Comparison of ENCODE assay signal across 16 cellular contexts in genomic region chr20:58417418-58417817, GRCh38.
"Had no signal": no experiment of that assay in that cellular context is flagged by ENCODE, and none has a peak within 500 bp of the region (broad histone marks: within the 10 kb centered on the region; RNA-seq: fewer than 3 reads in every experiment).

No MANE protein-coding gene starts in this region.

- H3K27me3 Mint-ChIP-seq: brain had no signal

- H3K4me3 Mint-ChIP-seq: activated T-helper 1 cell treated with anti-CD3 and anti-CD28 coated beads, Interleukin-12 subunit alpha, Interleukin-12 subunit beta, Interleukin-2, Interleukin-4 antibody, amounts not matched to agents 30 ng/mL and 10 ng/mL and 1 ng/mL, durations not matched to agents 14 hours and 24 hours and 36 hours; brain; nephron had no signal

- H3K27me3 ChIP-seq: upper lobe of right lung had no signal

- H3K9me3 Mint-ChIP-seq: activated T-helper 1 cell treated with anti-CD3 and anti-CD28 coated beads, Interleukin-12 subunit alpha, Interleukin-12 subunit beta, Interleukin-2, Interleukin-4 antibody, amounts not matched to agents 30 ng/mL and 10 ng/mL and 1 ng/mL, durations not matched to agents 14 hours and 24 hours and 36 hours had no signal

- ATAC-seq: upper lobe of right lung had no signal

- H3K4me3 ChIP-seq: upper lobe of right lung had no signal

- H3K9me3 ChIP-seq: upper lobe of right lung had no signal

- H3K27ac ChIP-seq: upper lobe of right lung had no signal

- FAIRE-seq: colon had no signal

- DNase-seq: activated CD4-positive, alpha-beta T cell treated with anti-CD3 and anti-CD28 coated beads, Interleukin-2, amount 50 U/mL, for 1 hour; anterior cingulate cortex; caudate nucleus; erythroblast; foreskin melanocyte; head of caudate nucleus; kidney glomerular epithelial cell; mesenchymal stem cell; occipital lobe; posterior cingulate gyrus; T1000; upper lobe of right lung had no signal

- H3K27ac Mint-ChIP-seq: brain, nephron had no signal
